Comparison of ENCODE assay signal across 20 cellular contexts in the genomic region with DNA sequence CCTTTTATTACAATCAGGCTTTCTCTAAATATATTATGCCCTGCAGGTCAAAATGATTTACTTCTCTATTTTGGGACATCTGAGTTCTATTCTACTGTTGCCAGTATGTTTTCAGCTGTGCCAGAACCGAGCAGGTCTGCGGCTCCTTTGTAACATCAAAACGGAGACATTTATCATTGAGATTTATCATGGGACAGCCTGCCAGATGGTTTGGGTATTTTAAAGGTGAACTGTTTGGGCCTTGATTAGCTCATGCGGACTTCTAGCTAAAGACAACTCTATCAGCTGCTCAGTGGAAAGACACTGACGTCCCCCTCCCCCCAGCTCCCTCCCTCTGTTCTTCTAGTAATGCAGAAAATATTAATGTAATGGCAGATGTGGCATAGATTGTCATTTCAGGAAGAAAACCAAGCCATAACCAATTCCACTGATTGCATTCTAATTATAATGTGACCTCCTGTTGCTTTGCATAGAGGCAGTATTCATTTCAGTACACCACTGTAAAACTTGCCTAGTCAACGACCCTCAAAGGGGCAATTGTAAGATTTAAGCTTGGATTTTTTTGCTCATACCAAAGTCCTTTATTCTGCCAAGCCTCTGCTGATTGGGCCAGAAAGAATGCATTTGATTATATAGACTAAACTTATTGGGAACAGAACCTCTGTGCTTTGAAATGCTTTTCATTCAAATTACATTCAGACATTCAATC.
DNase-seq lines count a peak whose midpoint lies in the region; ATAC-seq and TF ChIP-seq lines count a peak whose summit lies in the region.
"Had no signal": no experiment of that assay in that cellular context is flagged by ENCODE, and none has a peak within 500 bp of the region (broad histone marks: within the 10 kb centered on the region; RNA-seq: fewer than 3 reads in every experiment).

No MANE protein-coding gene starts in this region.

- no peak overlapping the region for H2BK120ac ChIP-seq in neuronal stem cell (ENCODE audit: low read depth, low read length)

- no peak for TF ChIP-seq POLR2A in adrenal gland (IDR thresholded peaks at IDR 0.05)

- H3K4me3 ChIP-seq in MG63 (no peak overlapping the region), adrenal gland (peak overlapping the region in 1 of 4 donors; percentile 4), skeletal muscle satellite cell (ENCODE audit: low read length) (no peak overlapping the region), neuronal stem cell (ENCODE audit: low read length in 2 of 2) (no peak overlapping the region)
- H3K4me3 ChIP-seq: colonic mucosa, SJCRH30 had no signal

- no peaks in the 10 kb centered on the region for H3K36me3 ChIP-seq in MG63
- no peaks in the 10 kb centered on the region for H3K36me3 ChIP-seq in adrenal gland (replicated peaks in 1 of 2)
- no peaks in the 10 kb centered on the region for H3K36me3 ChIP-seq in skeletal muscle satellite cell (ENCODE audit: insufficient read depth, low read length)
- H3K36me3 ChIP-seq in neuronal stem cell (replicated peaks in 1 of 2; ENCODE audit: control insufficient read depth in 2 of 2, insufficient read depth in 2 of 2, low read length in 2 of 2), result no peaks in the 10 kb centered on the region
- H3K36me3 ChIP-seq: BE2C, colonic mucosa, SJCRH30 had no signal

- H2BK5ac ChIP-seq in neuronal stem cell (ENCODE audit: low read length), result no peak overlapping the region

- peak overlapping the region in 3 of 5 donors; percentile 61 to 79 (median 71) for H3K27ac ChIP-seq in adrenal gland
- no peak overlapping the region for H3K27ac ChIP-seq in neuronal stem cell (replicated peaks; ENCODE audit: low read length)
- H3K27ac ChIP-seq: colonic mucosa, epithelial cell of prostate, SJCRH30 had no signal

- H3K4me2 ChIP-seq in skeletal muscle satellite cell (ENCODE audit: low read length), result peak overlapping the region; percentile 35
- no peak overlapping the region for H3K4me2 ChIP-seq in neuronal stem cell (ENCODE audit: insufficient read depth, low read length, poor library complexity, severe bottlenecking)

- ATAC-seq in left ventricle myocardium superior, result peak; percentile 59
- ATAC-seq in GM21717 (IDR thresholded peaks at IDR 0.05; ENCODE audit: unreplicated experiment), result no peak
- ATAC-seq in left colon, result no peak

- DNase-seq in MG63 (peak; percentile 19), adrenal gland (peak; percentile 33 to 90 (median 53)), left ventricle myocardium superior (no peak), neuronal stem cell (ENCODE audit: low spot score) (no peak), left colon (no peak), medulla oblongata (ENCODE audit: extremely low spot score) (no peak)
- DNase-seq: activated CD4-positive, alpha-beta T cell treated with anti-CD3 and anti-CD28 coated beads, Interleukin-2, amount 50 U/mL, for 4 hours; activated T-cell treated with anti-CD3 and anti-CD28 coated beads, Interleukin-2, amount 50 U/mL, for 24 hours; BE2C; colonic mucosa; DMS153; HFFc6; islet precursor cell; NCI-H1048; NCI-H2227 treated with DMSO at 0.1 percent for 48 hours; posterior cingulate gyrus; SJCRH30 had no signal

- no peak overlapping the region for H3K4ac ChIP-seq in neuronal stem cell (ENCODE audit: low read length)

- H3K79me1 ChIP-seq in neuronal stem cell (ENCODE audit: low read depth, low read length), result no peaks in the 10 kb centered on the region

- H3K9ac ChIP-seq in skeletal muscle satellite cell (ENCODE audit: low read depth, low read length) (peak overlapping the region; percentile 67), neuronal stem cell (ENCODE audit: low read depth, low read length, poor library complexity) (no peak overlapping the region)

- no peak overlapping the region for H2BK12ac ChIP-seq in neuronal stem cell (ENCODE audit: low read length)

- no peak overlapping the region for H3K14ac ChIP-seq in neuronal stem cell (ENCODE audit: low read length)

- intact Hi-C loops in adrenal gland (cut with DNase I), result no loop called here
- intact Hi-C loops in left ventricle myocardium superior (cut with micrococcal nuclease), result no loop called here
- intact Hi-C loops in left colon (cut with DNase I, micrococcal nuclease), result no loop called here

- H3K27me3 ChIP-seq in MG63 (no peaks in the 10 kb centered on the region), adrenal gland (no peaks in the 10 kb centered on the region), skeletal muscle satellite cell (ENCODE audit: control insufficient read depth, insufficient read depth, low read length) (no peaks in the 10 kb centered on the region), neuronal stem cell (ENCODE audit: control insufficient read depth in 3 of 3, insufficient read depth in 3 of 3, low read depth in 1 of 3, low read length in 3 of 3) (no peaks in the 10 kb centered on the region)
- H3K27me3 ChIP-seq: BE2C, colonic mucosa, SJCRH30 had no signal

- WGBS in adrenal gland, 4 donors, result 13 to 39% (median 31%) methylated on average over 6 of the region's 6 CpGs
- no CpG with 5 or more reads among the region's 6 CpGs for WGBS in neuronal stem cell (ENCODE audit: extremely low coverage in 2 of 2, insufficient read length in 2 of 2, insufficient replicate concordance in 1 of 2), 2 donors

- H2AFZ ChIP-seq in neuronal stem cell (ENCODE audit: low read length), result no peak overlapping the region

- no peak overlapping the region for H2AK5ac ChIP-seq in neuronal stem cell (ENCODE audit: low read depth, low read length)

- TF ChIP-seq CTCF in adrenal gland (IDR thresholded peaks at IDR 0.05), result peak in 1 of 6 experiments; percentile 12

- H2BK15ac ChIP-seq in neuronal stem cell (ENCODE audit: low read length), result no peak overlapping the region

- H4K91ac ChIP-seq in neuronal stem cell (ENCODE audit: low read depth, low read length, poor library complexity), result no peak overlapping the region

- no peak overlapping the region for H4K8ac ChIP-seq in neuronal stem cell (ENCODE audit: low read depth, low read length)

- no peak overlapping the region for H3K18ac ChIP-seq in neuronal stem cell (ENCODE audit: low read length)

- H3K9me3 ChIP-seq in MG63, result no peaks in the 10 kb centered on the region
- no peaks in the 10 kb centered on the region for H3K9me3 ChIP-seq in adrenal gland (replicated peaks in 1 of 3)
- no peaks in the 10 kb centered on the region for H3K9me3 ChIP-seq in skeletal muscle satellite cell (replicated peaks; ENCODE audit: low read length)
- no peaks in the 10 kb centered on the region for H3K9me3 ChIP-seq in neuronal stem cell (replicated peaks in 1 of 2; ENCODE audit: control insufficient read depth in 2 of 2, insufficient read depth in 1 of 2, low read depth in 1 of 2, low read length in 2 of 2)
- H3K9me3 ChIP-seq: BE2C, colonic mucosa, SJCRH30 had no signal

- H3K23ac ChIP-seq in neuronal stem cell (ENCODE audit: low read depth, low read length, poor library complexity), result no peak overlapping the region

- peaks cover 21 to 33% of the 10 kb centered on the region in 2 donors for H3K4me1 ChIP-seq in adrenal gland (replicated peaks in 1 of 2)
- H3K4me1 ChIP-seq in skeletal muscle satellite cell (ENCODE audit: control insufficient read depth, insufficient read depth, low read length), result peaks cover 66% of the 10 kb centered on the region
- no peaks in the 10 kb centered on the region for H3K4me1 ChIP-seq in neuronal stem cell (ENCODE audit: control insufficient read depth in 2 of 2, insufficient read depth in 1 of 2, low read depth in 1 of 2, low read length in 2 of 2)
- H3K4me1 ChIP-seq: BE2C, colonic mucosa, SJCRH30 had no signal

Comparison
In these comparisons a context has a peak if more than half of its experiments do, and no peak if none do; other contexts are left out.
1. DNase-seq: peak in MG63 (single experiment) and adrenal gland (7 of 7); none in left ventricle myocardium superior (single experiment), neuronal stem cell (single experiment), left colon (0 of 2) and medulla oblongata (single experiment).